ENCODE assay signal across 9 cellular contexts in genomic region chr6:11428895-11429294, GRCh38.
DNase-seq lines count a peak whose midpoint lies in the region; ATAC-seq, FAIRE-seq and TF ChIP-seq lines count a peak whose summit lies in the region.
"Had no signal": no experiment of that assay in that cellular context is flagged by ENCODE, and none has a peak within 500 bp of the region (broad histone marks: within the 10 kb centered on the region; RNA-seq: fewer than 3 reads in every experiment).

No MANE protein-coding gene starts in this region.

- H2AFZ ChIP-seq in H1 (ENCODE audit: low read length), result peak overlapping the region; percentile 6; the same call in 1 of the 2 replicates

- peaks cover 0 to 19% (median 7%) of the 10 kb centered on the region in 4 experiments; a peak in 3 of 7 replicates for H3K4me1 ChIP-seq in H1 (replicated peaks in 1 of 4; ENCODE audit: control insufficient read depth in 3 of 4, insufficient read depth in 4 of 4, low read length in 3 of 4)
- H3K4me1 ChIP-seq in skeletal muscle satellite cell (ENCODE audit: control insufficient read depth, insufficient read depth, low read length), result peaks cover 77% of the 10 kb centered on the region

- H4K91ac ChIP-seq in H1 (replicated peaks; ENCODE audit: insufficient read length, low read length), result no peak overlapping the region

- H2BK20ac ChIP-seq in H1 (ENCODE audit: low read length), result no peak overlapping the region

- 90% methylated on average over 3 of the region's 3 CpGs; no CpG with 5 or more reads in 1 of the 2 experiments for WGBS in H1 (ENCODE audit: extremely low coverage in 1 of 2, insufficient coverage in 1 of 2, insufficient read length in 1 of 2, insufficient replicate concordance in 2 of 2, low coverage in 1 of 2, low lambda C conversion rate in 2 of 2, missing lambda C conversion rate in 1 of 2), 2 experiments

- H2BK120ac ChIP-seq in H1 (replicated peaks; ENCODE audit: low read depth, low read length), result no peak overlapping the region

- no peak overlapping the region for H3K18ac ChIP-seq in H1 (ENCODE audit: extremely low read depth, low read length)

- H3K36me3 ChIP-seq in H1 (ENCODE audit: control insufficient read depth in 2 of 4, insufficient read depth in 4 of 4, low read length in 3 of 4), result no peaks in the 10 kb centered on the region
- no peaks in the 10 kb centered on the region for H3K36me3 ChIP-seq in skeletal muscle satellite cell (ENCODE audit: insufficient read depth, low read length)

- no peak for FAIRE-seq in H1 (lab: Jason Lieb, UNC)
- FAIRE-seq: colon had no signal

- no peak overlapping the region for H3K9ac ChIP-seq in H1 (replicated peaks in 1 of 4; ENCODE audit: extremely low read depth in 1 of 4, low read depth in 3 of 4, low read length in 3 of 4)
- H3K9ac ChIP-seq in skeletal muscle satellite cell (ENCODE audit: low read depth, low read length), result peak overlapping the region; percentile 56

- peaks cover 0 to 5% of the 10 kb centered on the region in 2 experiments for H4K20me1 ChIP-seq in H1 (replicated peaks in 1 of 2; ENCODE audit: control insufficient read depth in 1 of 2, insufficient read depth in 2 of 2, low read length in 2 of 2)

- H3K4me2 ChIP-seq in H1 (ENCODE audit: insufficient read depth in 1 of 2, low read depth in 2 of 2, low read length in 2 of 2) (no peak overlapping the region), skeletal muscle satellite cell (ENCODE audit: low read length) (peak overlapping the region; percentile 6)

- no peak overlapping the region for H4K5ac ChIP-seq in H1 (ENCODE audit: insufficient read length, low read depth, low read length)

- POLR2A ChIA-PET in H1 (lab: Charles Lee; ENCODE audit: partially characterized antibody), result interaction anchor here (0.5 kb wide), 1 partner anchor 23 kb away, joined by 3 read pairs; no protein-coding TSS in a partner anchor

- no peak overlapping the region for H3K23ac ChIP-seq in H1 (ENCODE audit: insufficient read length)

- ATAC-seq in GM21423 (IDR thresholded peaks at IDR 0.05; ENCODE audit: unreplicated experiment), result peak; percentile 48

- no peak for TF ChIP-seq RAD21 in H1 (IDR thresholded peaks at IDR 0.05 in 1 of 2, conservative IDR thresholded peaks at IDR 0.05 in 1 of 2; ENCODE audit: low read depth in 2 of 2, low read length in 2 of 2)

- no peak overlapping the region for H2BK5ac ChIP-seq in H1 (ENCODE audit: low read depth, low read length)

- DNase-seq in AG08395 (ENCODE audit: low spot score) (peak; percentile 73), KBM-7 (peak; percentile 55), H1 (ENCODE audit: low read depth in 1 of 2, low spot score in 2 of 2) (no peak), CD1c-positive myeloid dendritic cell (ENCODE audit: extremely low spot score) (no peak), cerebellar cortex (ENCODE audit: low spot score) (no peak), T-helper 9 cell (no peak)

- no peak for TF ChIP-seq CTCF in H1 (IDR thresholded peaks at IDR 0.05; ENCODE audit: control extremely low read depth in 1 of 3, insufficient read depth in 1 of 3, low read depth in 1 of 3, low read length in 3 of 3)

- peaks cover 5% of the 10 kb centered on the region; the same call in 1 of the 2 replicates for H3K23me2 ChIP-seq in H1 (ENCODE audit: low read depth, low read length)

- no peak overlapping the region for H3K27ac ChIP-seq in H1 (ENCODE audit: low read depth, low read length)

- H3K79me1 ChIP-seq in H1 (ENCODE audit: low read depth, low read length), result 0 out of 2 replicates have a peak, but pooled peaks cover 2% of the 10 kb centered on the region

- H3K79me2 ChIP-seq in H1 (ENCODE audit: control insufficient read depth in 1 of 2, insufficient read depth in 2 of 2, low read length in 2 of 2), result no peaks in the 10 kb centered on the region

- no peak overlapping the region for H4K8ac ChIP-seq in H1 (ENCODE audit: extremely low read depth, insufficient read depth, low read length)

- peak overlapping the region; percentile 29; the same call in 1 of the 2 replicates for H2BK12ac ChIP-seq in H1 (ENCODE audit: low read depth, low read length)

- H3K4me3 ChIP-seq in H1 (ENCODE audit: extremely low read depth in 1 of 4, insufficient read depth in 2 of 4, low read depth in 3 of 4, low read length in 4 of 4) (no peak overlapping the region), skeletal muscle satellite cell (ENCODE audit: low read length) (no peak overlapping the region)

- H3K56ac ChIP-seq in H1 (replicated peaks; ENCODE audit: insufficient read length, low read depth, low read length), result no peak overlapping the region

- no peak overlapping the region for H2AK5ac ChIP-seq in H1 (ENCODE audit: low read depth, low read length)

- in situ Hi-C loops in KBM-7 (cut with MboI; ENCODE audit: low pct_unique_long_range_greater_than_20kb, low sequenced_read_pairs), result no loop called here

- H2BK15ac ChIP-seq in H1 (ENCODE audit: low read length), result no peak overlapping the region

- H3K4ac ChIP-seq in H1 (replicated peaks; ENCODE audit: insufficient read length, low read depth, low read length), result no peak overlapping the region

- H3K9me3 ChIP-seq in H1 (ENCODE audit: insufficient read depth in 2 of 2, low read depth in 1 of 2, low read length in 1 of 2) (no peaks in the 10 kb centered on the region), skeletal muscle satellite cell (replicated peaks; ENCODE audit: low read length) (no peaks in the 10 kb centered on the region)

- H3K27me3 ChIP-seq in H1 (replicated peaks in 1 of 4; ENCODE audit: control insufficient read depth in 3 of 4, extremely low read depth in 1 of 4, insufficient read depth in 3 of 4, low read length in 3 of 4) (no peaks in the 10 kb centered on the region), skeletal muscle satellite cell (ENCODE audit: control insufficient read depth, insufficient read depth, low read length) (no peaks in the 10 kb centered on the region)

- TF ChIP-seq EP300 in H1 (IDR thresholded peaks at IDR 0.05; ENCODE audit: borderline replicate concordance in 1 of 2, low read depth in 2 of 2, low read length in 2 of 2), result no peak

- CTCF ChIA-PET in H1 (lab: Charles Lee; ENCODE audit: partially characterized antibody), result interaction anchor here (0.6 to 0.9 kb wide), 2 partner anchors 22 to 67 kb away, joined by 3 read pairs; no protein-coding TSS in a partner anchor

- no peak overlapping the region for H3K14ac ChIP-seq in H1 (ENCODE audit: insufficient read length)

- TF ChIP-seq POLR2A in H1 (IDR thresholded peaks at IDR 0.05; ENCODE audit: control extremely low read depth in 1 of 2, low read depth in 2 of 2, low read length in 2 of 2), result no peak

TF ChIP-seq in H1, 55 proteins besides CTCF, POLR2A, EP300 and RAD21:
- TF ChIP-seq CHD2 (IDR thresholded peaks at IDR 0.05; ENCODE audit: low read length) (no peak), MAX (IDR thresholded peaks at IDR 0.05) (no peak), ZNF274 (IDR thresholded peaks at IDR 0.05; ENCODE audit: borderline replicate concordance, extremely low read depth, low read length) (no peak), SUZ12 (IDR thresholded peaks at IDR 0.05; ENCODE audit: low read length) (no peak), TAF7 (optimal IDR thresholded peaks at IDR 0.05; ENCODE audit: borderline replicate concordance, low read depth, low read length) (no peak), PHF8 (conservative IDR thresholded peaks at IDR 0.05; ENCODE audit: low read depth, low read length) (no peak), SAP30 (IDR thresholded peaks at IDR 0.05; ENCODE audit: insufficient read depth, insufficient replicate concordance, low read length) (no peak), BRCA1 (IDR thresholded peaks at IDR 0.05; ENCODE audit: low read depth, low read length) (no peak), ATF3 (IDR thresholded peaks at IDR 0.05; ENCODE audit: insufficient read depth, low read depth, low read length) (no peak), CBX5 (IDR thresholded peaks at IDR 0.05; ENCODE audit: low read depth, low read length) (no peak), SRF (IDR thresholded peaks at IDR 0.05; ENCODE audit: low read depth, low read length) (no peak), E2F6 (IDR thresholded peaks at IDR 0.05) (no peak)

Comparison
In these comparisons a context has a peak if more than half of its experiments do, and no peak if none do; other contexts are left out.
1. DNase-seq: peak in AG08395 (single experiment) and KBM-7 (single experiment); none in H1 (0 of 2), CD1c-positive myeloid dendritic cell (single experiment), cerebellar cortex (single experiment) and T-helper 9 cell (single experiment).